Comparison of ENCODE assay signal across 20 cellular contexts in genomic region chr11:130214861-130215530, GRCh38. TPM values are rescaled to one million over a fixed set of nuclear protein-coding genes. Genes with fewer than 3 reads are reported as not detected.
DNase-seq lines count a peak whose midpoint lies in the region; ATAC-seq and TF ChIP-seq lines count a peak whose summit lies in the region.
"Had no signal": no experiment of that assay in that cellular context is flagged by ENCODE, and none has a peak within 500 bp of the region (broad histone marks: within the 10 kb centered on the region; RNA-seq: fewer than 3 reads in every experiment).

No MANE protein-coding gene starts in this region.

- H3K9me3 ChIP-seq in Peyer's patch (no peaks in the 10 kb centered on the region), esophagus muscularis mucosa (no peaks in the 10 kb centered on the region)

- H3K27me3 ChIP-seq in Peyer's patch: no peaks in the 10 kb centered on the region
- H3K27me3 ChIP-seq in esophagus muscularis mucosa: peaks cover 0 to 9% (median 0%) of the 10 kb centered on the region in 4 donors

- H3K27ac Mint-ChIP-seq in activated CD8-positive, alpha-beta memory T cell treated with anti-CD3 and anti-CD28 coated beads, Interleukin-2, amount 10 ng/mL, durations not matched to agents 7 days and 5 days: no peak overlapping the region
- H3K27ac Mint-ChIP-seq: CD14-positive monocyte, HFFc6 had no signal

- TF ChIP-seq POLR2A in Peyer's patch (IDR thresholded peaks at IDR 0.05): no peak
- TF ChIP-seq POLR2A in esophagus muscularis mucosa (IDR thresholded peaks at IDR 0.05; ENCODE audit: low read depth): no peak

- TF ChIP-seq CTCF in Peyer's patch (IDR thresholded peaks at IDR 0.05) (no peak), esophagus muscularis mucosa (IDR thresholded peaks at IDR 0.05) (no peak)

- H3K4me3 ChIP-seq in Peyer's patch: no peak overlapping the region
- no peak overlapping the region for H3K4me3 ChIP-seq in esophagus muscularis mucosa

- 91% methylated on average over 6 of the region's 6 CpGs for WGBS in esophagus muscularis mucosa

- H3K4me3 Mint-ChIP-seq in activated CD8-positive, alpha-beta memory T cell treated with anti-CD3 and anti-CD28 coated beads, Interleukin-2, amount 10 ng/mL, durations not matched to agents 7 days and 5 days: no peak overlapping the region
- H3K4me3 Mint-ChIP-seq: CD14-positive monocyte, HFFc6 had no signal

- no peaks in the 10 kb centered on the region for H3K9me3 Mint-ChIP-seq in activated CD8-positive, alpha-beta memory T cell treated with anti-CD3 and anti-CD28 coated beads, Interleukin-2, amount 10 ng/mL, durations not matched to agents 7 days and 5 days (ENCODE audit: low read depth)
- H3K9me3 Mint-ChIP-seq: HFFc6 had no signal

- intact Hi-C loops in esophagus muscularis mucosa (cut with DNase I) (loop anchor here (5.0 kb wide), 2 partner anchors 217 to 647 kb away; no protein-coding TSS in a partner anchor), posterior vena cava (cut with DNase I) (loop anchor here in 1 of 2 donors (10.0 kb wide), 1 partner anchor 210 kb away; the partner anchor contains the start of gene ADAMTS8)

- CTCF ChIA-PET in activated CD8-positive, alpha-beta memory T cell treated with anti-CD3 and anti-CD28 coated beads, Interleukin-2, amount 10 ng/mL, durations not matched to agents 7 days and 5 days (lab: Charles Lee): interaction anchor here (1.2 to 1.5 kb wide), 2 partner anchors 175 to 216 kb away, joined by 3 to 4 read pairs; no protein-coding TSS in a partner anchor

- peaks cover 7% of the 10 kb centered on the region for H3K27me3 Mint-ChIP-seq in activated CD8-positive, alpha-beta memory T cell treated with anti-CD3 and anti-CD28 coated beads, Interleukin-2, amount 10 ng/mL, durations not matched to agents 7 days and 5 days

- H3K36me3 ChIP-seq in Peyer's patch (peaks cover 0 to 5% (median 0%) of the 10 kb centered on the region in 3 donors), esophagus muscularis mucosa (no peaks in the 10 kb centered on the region)

- ATAC-seq in activated CD8-positive, alpha-beta memory T cell treated with anti-CD3 and anti-CD28 coated beads, Interleukin-2, amount 10 ng/mL, durations not matched to agents 7 days and 5 days: no peak
- ATAC-seq in GM21717 (IDR thresholded peaks at IDR 0.05; ENCODE audit: unreplicated experiment): no peak

- no peak for TF ChIP-seq EP300 in esophagus muscularis mucosa (IDR thresholded peaks at IDR 0.05)

- H3K27ac ChIP-seq in Peyer's patch (no peak overlapping the region), esophagus muscularis mucosa (replicated peaks in 1 of 4) (no peak overlapping the region)

- H3K36me3 Mint-ChIP-seq in activated CD8-positive, alpha-beta memory T cell treated with anti-CD3 and anti-CD28 coated beads, Interleukin-2, amount 10 ng/mL, durations not matched to agents 7 days and 5 days: no peaks in the 10 kb centered on the region

- peak; percentile 3 to 42 (median 27) for DNase-seq in Peyer's patch
- DNase-seq in activated CD8-positive, alpha-beta memory T cell treated with anti-CD3 and anti-CD28 coated beads, Interleukin-2, amount 10 ng/mL, durations not matched to agents 7 days and 5 days: peak; percentile 26
- DNase-seq in esophagus muscularis mucosa (ENCODE audit: extremely low spot score): peak; percentile 72
- DNase-seq in posterior vena cava (ENCODE audit: low spot score): peak; percentile 11
- DNase-seq in iPS-NIHi11 (ENCODE audit: low spot score): no peak
- DNase-seq in HuH-7 (ENCODE audit: low spot score): no peak
- DNase-seq: ACHN, AML-193, DMS 273 treated with DMSO at 0.1 percent for 48 hours, GF-D8, HFFc6, KBM-7, NCI-H1436, NCI-H2029, NCI-H2171, NCI-H748 treated with DMSO at 0.1 percent for 48 hours, SHP77 had no signal

- no peaks in the 10 kb centered on the region for H3K4me1 Mint-ChIP-seq in activated CD8-positive, alpha-beta memory T cell treated with anti-CD3 and anti-CD28 coated beads, Interleukin-2, amount 10 ng/mL, durations not matched to agents 7 days and 5 days

- peaks cover 0 to 9% (median 0%) of the 10 kb centered on the region in 4 donors for H3K4me1 ChIP-seq in Peyer's patch
- peaks cover 6 to 9% (median 6%) of the 10 kb centered on the region in 4 donors for H3K4me1 ChIP-seq in esophagus muscularis mucosa

RNA-seq across cellular contexts. Expression of gene ST14, which starts 55.4 kb away (rescaled TPM):
- total RNA-seq in Peyer's patch: 100 to 1,000 TPM; 104 to 469 (median 424) TPM
- not detected for total RNA-seq in activated CD8-positive, alpha-beta memory T cell treated with anti-CD3 and anti-CD28 coated beads, Interleukin-2, amount 10 ng/mL, durations not matched to agents 7 days and 5 days
- 1 to 10 TPM; 1.2 to 3.4 (median 2.6) TPM for total RNA-seq in esophagus muscularis mucosa
- 1 to 10 TPM; 4.9 to 6.0 TPM for total RNA-seq in posterior vena cava
- total RNA-seq: HFFc6, NCI-H460 had no signal

Comparison
In these comparisons a context has a peak if more than half of its experiments do, and no peak if none do; other contexts are left out.
1. DNase-seq: peak in Peyer's patch (3 of 3), activated CD8-positive, alpha-beta memory T cell treated with anti-CD3 and anti-CD28 coated beads, Interleukin-2, amount 10 ng/mL, durations not matched to agents 7 days and 5 days (single experiment), esophagus muscularis mucosa (single experiment) and posterior vena cava (single experiment); none in iPS-NIHi11 (single experiment) and HuH-7 (single experiment).
2. RNA of gene ST14, which starts 55.4 kb away (total RNA-seq): 104 to 469 TPM in Peyer's patch; 4.9 to 6.0 TPM in posterior vena cava, 1.2 to 3.4 TPM in esophagus muscularis mucosa and not detected in activated CD8-positive, alpha-beta memory T cell treated with anti-CD3 and anti-CD28 coated beads, Interleukin-2, amount 10 ng/mL, durations not matched to agents 7 days and 5 days; every median in the first group is over 10 times any median in the second.